In genomic region chr9:108691614-108692013, GRCh38 we compare ENCODE assay signal across 26 cellular contexts.
DNase-seq lines count a peak whose midpoint lies in the region; ATAC-seq, FAIRE-seq and TF ChIP-seq lines count a peak whose summit lies in the region.
"Had no signal": no experiment of that assay in that cellular context is flagged by ENCODE, and none has a peak within 500 bp of the region (broad histone marks: within the 10 kb centered on the region; RNA-seq: fewer than 3 reads in every experiment).

No MANE protein-coding gene starts in this region.

- peak; percentile 15 for DNase-seq in NCI-H2196 (lab: John Stamatoyannopoulos, UW; ENCODE audit: unreplicated experiment)
- DNase-seq in NCI-H2196 treated with DMSO at 0.1 percent for 48 hours (lab: John Stamatoyannopoulos, UW; ENCODE audit: unreplicated experiment) = no peak
- DNase-seq in bronchial epithelial cell (ENCODE audit: low read depth) = peak; percentile 93
- DNase-seq in islet precursor cell = peak; percentile 52
- DNase-seq in ureter (ENCODE audit: low spot score) = peak; percentile 58
- no peak for DNase-seq in NCI-H1048 (lab: John Stamatoyannopoulos, UW)
- no peak for DNase-seq in NOMO-1 treated with DMSO at 0.1 percent for 48 hours (lab: John Stamatoyannopoulos, UW; ENCODE audit: unreplicated experiment)
- DNase-seq in stimulated activated naive CD8-positive, alpha-beta T cell treated with anti-CD3 and anti-CD28 coated beads, Interleukin-15, amount 100 ng/mL, for 72 hours = no peak
- DNase-seq: 8988T; activated CD4-positive, alpha-beta memory T cell treated with anti-CD3 and anti-CD28 coated beads, Interleukin-2, amount 10 ng/mL, durations not matched to agents 7 days and 5 days; activated gamma-delta T cell treated with Interleukin-2 at 50 U/mL for 16 hours; activated T-cell treated with anti-CD3 and anti-CD28 coated beads for 4 hours; adrenal gland; AML-193; CD8-positive, alpha-beta memory T cell; erythroblast; IMR-90; NCI-H1694; NCI-H226; SK-N-SH; spleen; T-helper 9 cell; uterus had no signal

- H3K27me3 Mint-ChIP-seq in stimulated activated naive CD8-positive, alpha-beta T cell treated with anti-CD3 and anti-CD28 coated beads, Interleukin-15, amount 100 ng/mL, for 72 hours = no peaks in the 10 kb centered on the region
- H3K27me3 Mint-ChIP-seq: activated CD4-positive, alpha-beta memory T cell treated with anti-CD3 and anti-CD28 coated beads, Interleukin-2, amount 10 ng/mL, durations not matched to agents 7 days and 5 days; CD8-positive, alpha-beta memory T cell had no signal

- H3K27ac Mint-ChIP-seq in stimulated activated naive CD8-positive, alpha-beta T cell treated with anti-CD3 and anti-CD28 coated beads, Interleukin-15, amount 100 ng/mL, for 72 hours = no peak overlapping the region
- H3K27ac Mint-ChIP-seq: activated CD4-positive, alpha-beta memory T cell treated with anti-CD3 and anti-CD28 coated beads, Interleukin-2, amount 10 ng/mL, durations not matched to agents 7 days and 5 days; CD8-positive, alpha-beta memory T cell; WTC11 had no signal

- no peak overlapping the region for H3K4me3 ChIP-seq in bronchial epithelial cell (ENCODE audit: low read depth, low read length)
- H3K4me3 ChIP-seq: adrenal gland, spleen, uterus had no signal

- no peak for TF ChIP-seq CTCF in bronchial epithelial cell (IDR thresholded peaks at IDR 0.05; ENCODE audit: insufficient read depth, low read length, severe bottlenecking)

- peak; percentile 47 for FAIRE-seq in bronchial epithelial cell (lab: Jason Lieb, UNC)

- no peak for ATAC-seq in stimulated activated naive CD8-positive, alpha-beta T cell treated with anti-CD3 and anti-CD28 coated beads, Interleukin-15, amount 100 ng/mL, for 72 hours
- ATAC-seq: Panc1, WTC11 had no signal

- no peaks in the 10 kb centered on the region for H3K27me3 ChIP-seq in bronchial epithelial cell (ENCODE audit: control insufficient read depth, insufficient read depth, low read length)
- H3K27me3 ChIP-seq: adrenal gland, neutrophil, spleen, uterus had no signal

- H3K36me3 ChIP-seq in bronchial epithelial cell (ENCODE audit: control insufficient read depth, insufficient read depth, low read length) = no peaks in the 10 kb centered on the region
- H3K36me3 ChIP-seq: adrenal gland, neutrophil, spleen, uterus had no signal

- no peaks in the 10 kb centered on the region for H3K4me1 Mint-ChIP-seq in stimulated activated naive CD8-positive, alpha-beta T cell treated with anti-CD3 and anti-CD28 coated beads, Interleukin-15, amount 100 ng/mL, for 72 hours
- H3K4me1 Mint-ChIP-seq: activated CD4-positive, alpha-beta memory T cell treated with anti-CD3 and anti-CD28 coated beads, Interleukin-2, amount 10 ng/mL, durations not matched to agents 7 days and 5 days; CD8-positive, alpha-beta memory T cell; WTC11 had no signal

- no peak overlapping the region for H3K4me3 Mint-ChIP-seq in stimulated activated naive CD8-positive, alpha-beta T cell treated with anti-CD3 and anti-CD28 coated beads, Interleukin-15, amount 100 ng/mL, for 72 hours
- H3K4me3 Mint-ChIP-seq: activated CD4-positive, alpha-beta memory T cell treated with anti-CD3 and anti-CD28 coated beads, Interleukin-2, amount 10 ng/mL, durations not matched to agents 7 days and 5 days; CD8-positive, alpha-beta memory T cell; WTC11 had no signal

- peaks cover 10 to 29% of the 10 kb centered on the region in 2 donors for H3K9me3 Mint-ChIP-seq in stimulated activated naive CD8-positive, alpha-beta T cell treated with anti-CD3 and anti-CD28 coated beads, Interleukin-15, amount 100 ng/mL, for 72 hours

Comparison
In these comparisons a context has a peak if more than half of its experiments do, and no peak if none do; other contexts are left out.
1. DNase-seq: peak in NCI-H2196 (single experiment), bronchial epithelial cell (single experiment), islet precursor cell (single experiment) and ureter (single experiment); none in NCI-H2196 treated with DMSO at 0.1 percent for 48 hours (single experiment), NCI-H1048 (single experiment), NOMO-1 treated with DMSO at 0.1 percent for 48 hours (single experiment) and stimulated activated naive CD8-positive, alpha-beta T cell treated with anti-CD3 and anti-CD28 coated beads, Interleukin-15, amount 100 ng/mL, for 72 hours (0 of 2).